Comparison of ENCODE assay signal across 24 cellular contexts in the genomic region with DNA sequence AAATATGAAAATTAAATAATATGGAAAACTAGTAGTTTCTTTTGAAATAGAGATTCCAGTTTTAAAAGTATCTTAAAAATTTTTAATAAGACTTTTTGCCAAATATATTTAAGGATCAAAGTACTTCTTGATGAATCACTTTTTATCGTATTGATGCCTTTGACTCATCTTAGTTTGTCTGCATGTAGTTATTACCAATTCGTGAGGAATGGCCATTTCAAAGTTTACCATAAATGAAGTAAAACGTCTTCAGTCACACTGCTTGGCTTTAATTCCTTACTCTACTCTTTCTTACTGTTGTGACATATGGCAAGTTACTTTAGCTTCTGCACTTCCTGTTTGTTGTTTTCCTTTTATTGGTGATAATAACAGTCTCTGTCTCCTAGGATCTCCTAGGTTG. TPM values are rescaled to one million over a fixed set of nuclear protein-coding genes. Genes with fewer than 3 reads are reported as not detected.
DNase-seq lines count a peak whose midpoint lies in the region; TF ChIP-seq lines count a peak whose summit lies in the region.
"Had no signal": no experiment of that assay in that cellular context is flagged by ENCODE, and none has a peak within 500 bp of the region (broad histone marks: within the 10 kb centered on the region; RNA-seq: fewer than 3 reads in every experiment).

No MANE protein-coding gene starts in this region.

- H3K9me3 Mint-ChIP-seq in T-helper 2 cell treated with Interferon-gamma antibody and Interleukin-4, amounts not matched to agents 5 μg/mL and 100 μg/mL, for 36 hours, result no peaks in the 10 kb centered on the region
- H3K9me3 Mint-ChIP-seq in mesothelial cell of epicardium, result peaks cover 3% of the 10 kb centered on the region
- H3K9me3 Mint-ChIP-seq: activated B cell treated with CpG ODN at 0.5 μM for 24 hours; activated CD8-positive, alpha-beta T cell treated with anti-CD3 and anti-CD28 coated beads for 36 hours; endodermal cell had no signal

- H3K36me3 Mint-ChIP-seq in T-helper 2 cell treated with Interferon-gamma antibody and Interleukin-4, amounts not matched to agents 5 μg/mL and 100 μg/mL, for 36 hours (ENCODE audit: low read depth), result peaks cover 58% of the 10 kb centered on the region
- peaks cover 9% of the 10 kb centered on the region for H3K36me3 Mint-ChIP-seq in mesothelial cell of epicardium

- no peak for DNase-seq in T-helper 2 cell treated with Interferon-gamma antibody and Interleukin-4, amounts not matched to agents 5 μg/mL and 100 μg/mL, for 36 hours (ENCODE audit: low spot score)
- DNase-seq in T-helper 2 cell (no peak), OCI-M1 (lab: John Stamatoyannopoulos, UW) (peak; percentile 24), fibroblast of mammary gland (ENCODE audit: low read depth) (peak; percentile 53), GM13977 (ENCODE audit: low spot score) (no peak), mesothelial cell of epicardium (ENCODE audit: low spot score in 2 of 2, unreplicated experiment in 2 of 2) (no peak), SHP77 (lab: John Stamatoyannopoulos, UW) (no peak)
- no peak for DNase-seq in stimulated activated naive CD4-positive, alpha-beta T cell (lab: John Stamatoyannopoulos, UW)
- DNase-seq: 8988T; activated B cell treated with CpG ODN at 0.5 μM for 24 hours; activated CD8-positive, alpha-beta T cell treated with anti-CD3 and anti-CD28 coated beads for 36 hours; activated T-cell treated with anti-CD3 and anti-CD28 coated beads, Interleukin-2, amount 50 U/mL, for 1 hour; body of pancreas; endodermal cell; KG1; NCI-H2171; NCI-H748 treated with DMSO at 0.1 percent for 48 hours; stimulated activated CD4-positive, alpha-beta T cell treated with anti-CD3 and anti-CD28 coated beads, Interleukin-4, amount 100 ng/mL, for 24 hours; upper lobe of right lung had no signal

- no peak overlapping the region for H3K4me3 ChIP-seq in fibroblast of mammary gland (ENCODE audit: control insufficient read depth, low read depth, low read length)
- H3K4me3 ChIP-seq: BLaER1 treated with 17β-estradiol and CSF1 and Interleukin-3, amounts not matched to agents 10 nM and 100 nM; body of pancreas; hepatocyte; SJSA1; upper lobe of right lung had no signal

- peak overlapping the region; percentile 72 for H3K4me3 Mint-ChIP-seq in T-helper 2 cell treated with Interferon-gamma antibody and Interleukin-4, amounts not matched to agents 5 μg/mL and 100 μg/mL, for 36 hours
- H3K4me3 Mint-ChIP-seq in mesothelial cell of epicardium, result no peak overlapping the region
- H3K4me3 Mint-ChIP-seq: activated B cell treated with CpG ODN at 0.5 μM for 24 hours; activated CD8-positive, alpha-beta T cell treated with anti-CD3 and anti-CD28 coated beads for 36 hours; endodermal cell; natural killer cell treated with Interleukin-12 subunit alpha and Interleukin-12 subunit beta and Interleukin-15 and Interleukin-18, amount 100 ng/mL, for 72 hours had no signal

- in situ Hi-C loops in GM13977 (cut with MboI; ENCODE audit: low pct_unique_long_range_greater_than_20kb, low sequenced_read_pairs, unreplicated experiment), result no loop called here

- H3K27ac Mint-ChIP-seq in T-helper 2 cell treated with Interferon-gamma antibody and Interleukin-4, amounts not matched to agents 5 μg/mL and 100 μg/mL, for 36 hours, result peak overlapping the region; percentile 81
- no peak overlapping the region for H3K27ac Mint-ChIP-seq in mesothelial cell of epicardium
- H3K27ac Mint-ChIP-seq: activated B cell treated with CpG ODN at 0.5 μM for 24 hours; activated CD8-positive, alpha-beta T cell treated with anti-CD3 and anti-CD28 coated beads for 36 hours; activated naive CD4-positive, alpha-beta T cell treated with anti-CD3 and anti-CD28 coated beads, Interleukin-2, amount 50 U/mL, for 72 hours; endodermal cell; natural killer cell treated with Interleukin-12 subunit alpha and Interleukin-12 subunit beta and Interleukin-15 and Interleukin-18, amount 100 ng/mL, for 72 hours had no signal

- H3K4me1 Mint-ChIP-seq in T-helper 2 cell treated with Interferon-gamma antibody and Interleukin-4, amounts not matched to agents 5 μg/mL and 100 μg/mL, for 36 hours (ENCODE audit: low read depth), result peaks cover 71% of the 10 kb centered on the region
- H3K4me1 Mint-ChIP-seq in mesothelial cell of epicardium, result peaks cover 2% of the 10 kb centered on the region
- H3K4me1 Mint-ChIP-seq: activated B cell treated with CpG ODN at 0.5 μM for 24 hours had no signal

- H3K27me3 Mint-ChIP-seq in T-helper 2 cell treated with Interferon-gamma antibody and Interleukin-4, amounts not matched to agents 5 μg/mL and 100 μg/mL, for 36 hours (ENCODE audit: low read depth), result no peaks in the 10 kb centered on the region
- no peaks in the 10 kb centered on the region for H3K27me3 Mint-ChIP-seq in mesothelial cell of epicardium (ENCODE audit: low read depth)
- H3K27me3 Mint-ChIP-seq: activated B cell treated with CpG ODN at 0.5 μM for 24 hours; activated CD8-positive, alpha-beta T cell treated with anti-CD3 and anti-CD28 coated beads for 36 hours; natural killer cell treated with Interleukin-12 subunit alpha and Interleukin-12 subunit beta and Interleukin-15 and Interleukin-18, amount 100 ng/mL, for 72 hours had no signal

- TF ChIP-seq CTCF in fibroblast of mammary gland (conservative IDR thresholded peaks at IDR 0.05; ENCODE audit: control insufficient read depth, insufficient read depth, low read depth, low read length) (no peak), GM13977 (IDR thresholded peaks at IDR 0.05; ENCODE audit: extremely low read depth, insufficient read depth, missing control alignments) (no peak), mesothelial cell of epicardium (IDR thresholded peaks at IDR 0.05; ENCODE audit: unreplicated experiment) (no peak)

RNA-seq across cellular contexts. Expression of a gene that starts 38.3 kb away (rescaled TPM):
- total RNA-seq in mesothelial cell of epicardium, result 40.0 to 46.9 TPM (median 41.7 TPM) in 3 replicates

Comparison
In these comparisons a context has a peak if more than half of its experiments do, and no peak if none do; other contexts are left out.
1. DNase-seq: peak in OCI-M1 (single experiment) and fibroblast of mammary gland (single experiment); none in T-helper 2 cell treated with Interferon-gamma antibody and Interleukin-4, amounts not matched to agents 5 μg/mL and 100 μg/mL, for 36 hours (single experiment), T-helper 2 cell (0 of 5), stimulated activated naive CD4-positive, alpha-beta T cell (0 of 6), GM13977 (single experiment), mesothelial cell of epicardium (0 of 2) and SHP77 (0 of 2).